Comparison of ENCODE assay signal across 14 cellular contexts in the genomic region with DNA sequence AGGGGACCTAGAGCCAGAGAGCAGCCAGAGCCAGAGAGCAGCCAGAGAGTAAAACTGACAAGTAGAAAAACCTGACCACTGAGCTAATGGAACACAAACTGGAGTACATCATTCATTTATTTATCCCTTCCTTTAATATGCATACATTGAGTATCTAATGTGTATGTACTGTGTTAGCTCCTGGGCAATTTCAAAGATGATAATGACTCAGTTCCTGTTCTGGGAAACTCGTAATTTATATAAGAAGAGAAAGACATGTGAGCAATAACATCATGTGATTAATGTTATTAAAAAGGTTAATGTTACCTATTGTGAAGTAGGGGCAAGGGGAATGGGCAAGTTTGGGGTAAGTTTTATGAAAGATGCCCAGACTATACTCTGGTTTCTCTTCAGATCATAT.
DNase-seq lines count a peak whose midpoint lies in the region; ATAC-seq and TF ChIP-seq lines count a peak whose summit lies in the region.
"Had no signal": no experiment of that assay in that cellular context is flagged by ENCODE, and none has a peak within 500 bp of the region (broad histone marks: within the 10 kb centered on the region; RNA-seq: fewer than 3 reads in every experiment).

No MANE protein-coding gene starts in this region.

- H3K4me3 ChIP-seq in RWPE2 (ENCODE audit: severe bottlenecking) (no peak overlapping the region), epithelial cell of esophagus (ENCODE audit: low read length) (no peak overlapping the region), HAP-1 (no peak overlapping the region)
- H3K4me3 ChIP-seq: GM23248 had no signal

- CTCF ChIA-PET in activated CD8-positive, alpha-beta memory T cell treated with anti-CD3 and anti-CD28 coated beads, Interleukin-2, amount 10 ng/mL, durations not matched to agents 7 days and 5 days (lab: Charles Lee): no interaction called here

- H3K4me1 Mint-ChIP-seq in memory B cell: peaks cover 28% of the 10 kb centered on the region
- no peaks in the 10 kb centered on the region for H3K4me1 Mint-ChIP-seq in activated CD8-positive, alpha-beta memory T cell treated with anti-CD3 and anti-CD28 coated beads, Interleukin-2, amount 10 ng/mL, durations not matched to agents 7 days and 5 days
- H3K4me1 Mint-ChIP-seq: CD4-positive, alpha-beta memory T cell had no signal

- H3K36me3 ChIP-seq in RWPE2 (ENCODE audit: low read depth): no peaks in the 10 kb centered on the region
- no peaks in the 10 kb centered on the region for H3K36me3 ChIP-seq in HAP-1 (replicated peaks)
- H3K36me3 ChIP-seq: BE2C had no signal

- ATAC-seq in RWPE2 (ENCODE audit: low read depth) (peak; percentile 73), memory B cell (ENCODE audit: low read depth) (no peak), HG03108 (IDR thresholded peaks at IDR 0.05; ENCODE audit: unreplicated experiment) (no peak)
- ATAC-seq in activated CD8-positive, alpha-beta memory T cell treated with anti-CD3 and anti-CD28 coated beads, Interleukin-2, amount 10 ng/mL, durations not matched to agents 7 days and 5 days: no peak

- H3K27ac Mint-ChIP-seq in memory B cell: peak overlapping the region; percentile 28
- H3K27ac Mint-ChIP-seq in activated CD8-positive, alpha-beta memory T cell treated with anti-CD3 and anti-CD28 coated beads, Interleukin-2, amount 10 ng/mL, durations not matched to agents 7 days and 5 days: no peak overlapping the region
- H3K27ac Mint-ChIP-seq: CD4-positive, alpha-beta memory T cell had no signal

- no peaks in the 10 kb centered on the region for H3K9me3 Mint-ChIP-seq in memory B cell
- H3K9me3 Mint-ChIP-seq in activated CD8-positive, alpha-beta memory T cell treated with anti-CD3 and anti-CD28 coated beads, Interleukin-2, amount 10 ng/mL, durations not matched to agents 7 days and 5 days (ENCODE audit: low read depth): no peaks in the 10 kb centered on the region

- H3K9me3 ChIP-seq in RWPE2 (ENCODE audit: severe bottlenecking): no peaks in the 10 kb centered on the region
- H3K9me3 ChIP-seq in HAP-1: no peaks in the 10 kb centered on the region
- H3K9me3 ChIP-seq: BE2C had no signal

- no peaks in the 10 kb centered on the region for H3K27me3 Mint-ChIP-seq in memory B cell
- peaks cover 17% of the 10 kb centered on the region for H3K27me3 Mint-ChIP-seq in activated CD8-positive, alpha-beta memory T cell treated with anti-CD3 and anti-CD28 coated beads, Interleukin-2, amount 10 ng/mL, durations not matched to agents 7 days and 5 days

- no peak overlapping the region for H3K4me3 Mint-ChIP-seq in memory B cell
- no peak overlapping the region for H3K4me3 Mint-ChIP-seq in activated CD8-positive, alpha-beta memory T cell treated with anti-CD3 and anti-CD28 coated beads, Interleukin-2, amount 10 ng/mL, durations not matched to agents 7 days and 5 days
- H3K4me3 Mint-ChIP-seq: CD4-positive, alpha-beta memory T cell had no signal

- H3K27ac ChIP-seq in RWPE2 (ENCODE audit: poor library complexity, severe bottlenecking): peak overlapping the region; percentile 9
- H3K27ac ChIP-seq: C4-2B, GM23248 had no signal

- DNase-seq in COLO829 (ENCODE audit: low spot score) (peak; percentile 12), RWPE2 (ENCODE audit: low spot score) (no peak), epithelial cell of esophagus (ENCODE audit: low read depth) (peak; percentile 13), memory B cell (ENCODE audit: low spot score in 2 of 2) (no peak), HAP-1 (ENCODE audit: low spot score in 2 of 2) (no peak)
- no peak for DNase-seq in stimulated activated naive CD4-positive, alpha-beta T cell treated with Interleukin-2 at 50 U/mL for 16 hours (lab: John Stamatoyannopoulos, UW)
- no peak for DNase-seq in activated CD8-positive, alpha-beta memory T cell treated with anti-CD3 and anti-CD28 coated beads, Interleukin-2, amount 10 ng/mL, durations not matched to agents 7 days and 5 days
- DNase-seq: BE2C; CD4-positive, alpha-beta memory T cell; COR-L47; GM23248; IMR-90 had no signal

- TF ChIP-seq CTCF in RWPE2 (IDR thresholded peaks at IDR 0.05; ENCODE audit: poor library complexity, severe bottlenecking) (no peak), epithelial cell of esophagus (IDR thresholded peaks at IDR 0.05; ENCODE audit: insufficient read depth, low read depth, low read length, missing control alignments) (no peak)

- in situ Hi-C loops in HAP-1 (cut with MboI; ENCODE audit: low sequenced_read_pairs): no loop called here

- H3K4me1 ChIP-seq in RWPE2 (ENCODE audit: insufficient read depth, poor library complexity, severe bottlenecking): peaks cover 11% of the 10 kb centered on the region
- H3K4me1 ChIP-seq in HAP-1: no peaks in the 10 kb centered on the region
- H3K4me1 ChIP-seq: BE2C had no signal

- H3K36me3 Mint-ChIP-seq in memory B cell: peaks cover 20% of the 10 kb centered on the region
- H3K36me3 Mint-ChIP-seq in activated CD8-positive, alpha-beta memory T cell treated with anti-CD3 and anti-CD28 coated beads, Interleukin-2, amount 10 ng/mL, durations not matched to agents 7 days and 5 days: no peaks in the 10 kb centered on the region
- H3K36me3 Mint-ChIP-seq: CD4-positive, alpha-beta memory T cell had no signal

- H3K27me3 ChIP-seq in RWPE2 (ENCODE audit: insufficient read depth, poor library complexity, severe bottlenecking) (no peaks in the 10 kb centered on the region), HAP-1 (ENCODE audit: low read depth) (0 out of 2 replicates have a peak, but pooled peaks cover 4% of the 10 kb centered on the region)
- H3K27me3 ChIP-seq: BE2C had no signal

Comparison
In these comparisons a context has a peak if more than half of its experiments do, and no peak if none do; other contexts are left out.
1. DNase-seq: peak in COLO829 (single experiment) and epithelial cell of esophagus (single experiment); none in RWPE2 (single experiment), memory B cell (0 of 2), stimulated activated naive CD4-positive, alpha-beta T cell treated with Interleukin-2 at 50 U/mL for 16 hours (single experiment), HAP-1 (0 of 2) and activated CD8-positive, alpha-beta memory T cell treated with anti-CD3 and anti-CD28 coated beads, Interleukin-2, amount 10 ng/mL, durations not matched to agents 7 days and 5 days (single experiment).